In the genomic region with DNA sequence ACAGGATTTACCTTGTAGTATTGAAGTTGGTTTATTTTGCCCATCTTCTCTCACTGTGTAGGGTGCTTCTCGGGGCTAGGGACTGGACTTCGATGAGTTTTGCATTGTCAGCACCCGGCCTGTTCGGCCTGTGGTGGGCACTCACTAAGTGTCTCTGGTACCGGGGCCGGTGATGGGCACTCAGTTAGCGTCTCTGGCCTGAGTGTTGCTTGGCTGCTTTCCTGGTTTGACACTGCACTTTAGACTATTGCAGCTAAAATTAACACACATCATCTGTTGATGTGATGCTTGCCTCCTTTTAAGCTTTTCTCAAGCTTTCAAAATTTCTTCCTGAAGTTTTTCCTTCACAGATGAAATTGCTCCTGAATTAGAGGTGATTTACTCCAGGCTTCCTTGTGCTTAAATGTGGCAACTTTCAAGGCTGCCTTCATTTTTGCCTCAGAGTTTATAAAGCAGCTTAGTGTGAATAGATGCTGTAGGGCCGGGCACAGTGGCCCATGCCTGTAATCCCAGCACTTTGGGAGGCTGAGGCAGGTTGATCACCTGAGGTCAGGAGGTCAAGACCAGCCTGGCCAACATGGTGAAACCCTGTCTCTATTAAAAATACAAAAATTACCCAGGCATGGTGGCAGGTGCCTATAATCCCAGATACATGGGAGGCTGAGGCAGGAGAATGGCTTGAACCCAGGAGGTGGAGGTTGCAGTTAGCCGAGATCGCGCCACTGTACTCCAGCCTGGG, we compare ENCODE assay signal across 13 cellular contexts. TPM values are rescaled to one million over a fixed set of nuclear protein-coding genes. Genes with fewer than 3 reads are reported as not detected.
A peak's percentile ranks its signal among the peaks of the same experiment; 100 is the strongest.
DNase-seq lines count a peak whose midpoint lies in the region; ATAC-seq lines count a peak whose summit lies in the region.
"Had no signal": no experiment of that assay in that cellular context is flagged by ENCODE, and none has a peak within 500 bp of the region (broad histone marks: within the 10 kb centered on the region; RNA-seq: fewer than 3 reads in every experiment).

No MANE protein-coding gene starts in this region.

- H3K4me1 Mint-ChIP-seq in CD4-positive, CD25-positive, alpha-beta regulatory T cell = peaks cover 26 to 59% (median 32%) of the 10 kb centered on the region in 4 donors

- H3K36me3 ChIP-seq in CD4-positive, CD25-positive, alpha-beta regulatory T cell (ENCODE audit: control insufficient read depth, insufficient read depth, low read length) = peaks cover 5% of the 10 kb centered on the region
- H3K36me3 ChIP-seq in effector memory CD4-positive, alpha-beta T cell (ENCODE audit: control insufficient read depth, insufficient read depth, low read length) = no peaks in the 10 kb centered on the region
- H3K36me3 ChIP-seq: cardiac muscle cell, pancreas had no signal

- DNase-seq in CD4-positive, CD25-positive, alpha-beta regulatory T cell = no peak
- DNase-seq in activated CD4-positive, alpha-beta T cell treated with anti-CD3 and anti-CD28 coated beads, Interleukin-2, amount 50 U/mL, for 1 hour = peak; percentile 13
- DNase-seq in left cardiac atrium (peak; percentile 40), 8988T (no peak), sciatic nerve (ENCODE audit: low spot score) (no peak), NCI-H2029 treated with DMSO at 0.1 percent for 48 hours (lab: John Stamatoyannopoulos, UW) (no peak)
- DNase-seq in effector memory CD4-positive, alpha-beta T cell = no peak
- DNase-seq: activated effector memory CD4-positive, alpha-beta T cell treated with Interleukin-2 at 50 U/mL for 16 hours; NCI-H526; pancreas had no signal

- H3K27me3 ChIP-seq in CD4-positive, CD25-positive, alpha-beta regulatory T cell (ENCODE audit: control insufficient read depth, insufficient read depth, low read length) = no peaks in the 10 kb centered on the region
- no peaks in the 10 kb centered on the region for H3K27me3 ChIP-seq in effector memory CD4-positive, alpha-beta T cell (replicated peaks; ENCODE audit: control insufficient read depth, insufficient read depth, low read length, poor library complexity, severe bottlenecking)
- H3K27me3 ChIP-seq: cardiac muscle cell, hepatocyte, pancreas had no signal

- H3K9me3 Mint-ChIP-seq in CD4-positive, CD25-positive, alpha-beta regulatory T cell = no peaks in the 10 kb centered on the region

- peaks cover 26% of the 10 kb centered on the region for H3K36me3 Mint-ChIP-seq in CD4-positive, CD25-positive, alpha-beta regulatory T cell

- H3K27ac Mint-ChIP-seq in CD4-positive, CD25-positive, alpha-beta regulatory T cell = peak overlapping the region; percentile 46 to 89 (median 85)

- peak overlapping the region; percentile 24 to 62 (median 50) for H3K4me3 Mint-ChIP-seq in CD4-positive, CD25-positive, alpha-beta regulatory T cell

- H3K9me3 ChIP-seq in CD4-positive, CD25-positive, alpha-beta regulatory T cell (ENCODE audit: control insufficient read depth in 2 of 2, low read length in 2 of 2) = no peaks in the 10 kb centered on the region
- H3K9me3 ChIP-seq in effector memory CD4-positive, alpha-beta T cell (ENCODE audit: control insufficient read depth, low read length) = no peaks in the 10 kb centered on the region
- H3K9me3 ChIP-seq: pancreas had no signal

- intact Hi-C loops in left cardiac atrium (cut with DNase I) (no loop called here), sciatic nerve (cut with DNase I) (no loop called here)

- peak overlapping the region; percentile 73 for H3K27ac ChIP-seq in CD4-positive, CD25-positive, alpha-beta regulatory T cell (ENCODE audit: insufficient read depth, low read length, poor library complexity, severe bottlenecking)
- H3K27ac ChIP-seq in effector memory CD4-positive, alpha-beta T cell (ENCODE audit: insufficient read depth, low read length, poor library complexity, severe bottlenecking) = no peak overlapping the region
- H3K27ac ChIP-seq: cardiac muscle cell, hepatocyte, pancreas had no signal

- no peaks in the 10 kb centered on the region for H3K27me3 Mint-ChIP-seq in CD4-positive, CD25-positive, alpha-beta regulatory T cell

- H3K4me1 ChIP-seq in CD4-positive, CD25-positive, alpha-beta regulatory T cell (ENCODE audit: control insufficient read depth, insufficient read depth, low read length, poor library complexity, severe bottlenecking) = peaks cover 14% of the 10 kb centered on the region
- H3K4me1 ChIP-seq in effector memory CD4-positive, alpha-beta T cell (ENCODE audit: control insufficient read depth, insufficient read depth, low read length, poor library complexity, severe bottlenecking) = no peaks in the 10 kb centered on the region
- H3K4me1 ChIP-seq: pancreas had no signal

- H3K4me3 ChIP-seq in CD4-positive, CD25-positive, alpha-beta regulatory T cell (ENCODE audit: low read depth, low read length) = peak overlapping the region; percentile 40
- no peak overlapping the region for H3K4me3 ChIP-seq in effector memory CD4-positive, alpha-beta T cell (ENCODE audit: insufficient read depth, low read depth, low read length, poor library complexity, severe bottlenecking)
- H3K4me3 ChIP-seq: cardiac muscle cell, hepatocyte, pancreas had no signal

- ATAC-seq in CD4-positive, CD25-positive, alpha-beta regulatory T cell (ENCODE audit: low read depth in 2 of 2) = no peak
- ATAC-seq in GM19372 (IDR thresholded peaks at IDR 0.05; ENCODE audit: low read depth, unreplicated experiment) (peak; percentile 6), left cardiac atrium (peak; percentile 72 to 76), sciatic nerve (no peak)
- ATAC-seq: pancreas had no signal

RNA-seq across cellular contexts. Expression of a gene that starts 41.7 kb away (rescaled TPM):
- 158 TPM for total RNA-seq in CD4-positive, CD25-positive, alpha-beta regulatory T cell
- polyA plus RNA-seq in CD4-positive, CD25-positive, alpha-beta regulatory T cell = 10 to 100 TPM; 43.3 to 57.8 (median 54.7) TPM
- 100 to 1,000 TPM; 123 to 159 TPM for total RNA-seq in left cardiac atrium
- 86.1 TPM for total RNA-seq in sciatic nerve

Comparison
In these comparisons a context has a peak if more than half of its experiments do, and no peak if none do; other contexts are left out.
1. ATAC-seq: peak in GM19372 (single experiment) and left cardiac atrium (2 of 2); none in CD4-positive, CD25-positive, alpha-beta regulatory T cell (0 of 2) and sciatic nerve (single experiment).
2. DNase-seq: peak in activated CD4-positive, alpha-beta T cell treated with anti-CD3 and anti-CD28 coated beads, Interleukin-2, amount 50 U/mL, for 1 hour (single experiment) and left cardiac atrium (single experiment); none in CD4-positive, CD25-positive, alpha-beta regulatory T cell (0 of 3), 8988T (single experiment), sciatic nerve (single experiment), NCI-H2029 treated with DMSO at 0.1 percent for 48 hours (single experiment) and effector memory CD4-positive, alpha-beta T cell (0 of 3).